10 cellular contexts compared by ENCODE assay signal in genomic region chr3:72346526-72346926, GRCh38.
DNase-seq lines count a peak whose midpoint lies in the region; ATAC-seq and TF ChIP-seq lines count a peak whose summit lies in the region.
"Had no signal": no experiment of that assay in that cellular context is flagged by ENCODE, and none has a peak within 500 bp of the region (broad histone marks: within the 10 kb centered on the region; RNA-seq: fewer than 3 reads in every experiment).

No MANE protein-coding gene starts in this region.

- TF ChIP-seq EP300 in gastroesophageal sphincter (IDR thresholded peaks at IDR 0.05): no peak
- no peak for TF ChIP-seq EP300 in suprapubic skin (IDR thresholded peaks at IDR 0.05)

- H2BK15ac ChIP-seq in H9 (ENCODE audit: low read depth, low read length): no peak overlapping the region

- H3K4me3 ChIP-seq in gastroesophageal sphincter (no peak overlapping the region), suprapubic skin (no peak overlapping the region), MM.1S (ENCODE audit: low read length) (no peak overlapping the region)

- no peaks in the 10 kb centered on the region for H4K20me1 ChIP-seq in MM.1S (ENCODE audit: insufficient read depth, low read length)
- no peaks in the 10 kb centered on the region for H4K20me1 ChIP-seq in H9 (ENCODE audit: control insufficient read depth, insufficient read depth, insufficient read length)

- H3K27me3 ChIP-seq in gastroesophageal sphincter (no peaks in the 10 kb centered on the region), suprapubic skin (no peaks in the 10 kb centered on the region), MM.1S (replicated peaks; ENCODE audit: insufficient read depth, low read length) (no peaks in the 10 kb centered on the region), H9 (ENCODE audit: insufficient read depth, low read length) (no peaks in the 10 kb centered on the region)

- H4K91ac ChIP-seq in H9 (ENCODE audit: insufficient read length, low read depth, low read length): no peak overlapping the region

- no peaks in the 10 kb centered on the region for H3K9me3 ChIP-seq in gastroesophageal sphincter
- no peaks in the 10 kb centered on the region for H3K9me3 ChIP-seq in suprapubic skin
- H3K9me3 ChIP-seq in MM.1S (replicated peaks; ENCODE audit: insufficient read depth, low read length): no peaks in the 10 kb centered on the region
- H3K9me3 ChIP-seq in H9 (ENCODE audit: control insufficient read depth, low read depth, low read length): no peaks in the 10 kb centered on the region

- H3K4me1 ChIP-seq in gastroesophageal sphincter (peaks cover 0 to 36% (median 0%) of the 10 kb centered on the region in 3 donors), suprapubic skin (peaks cover 28% of the 10 kb centered on the region), MM.1S (ENCODE audit: low read length) (no peaks in the 10 kb centered on the region), H9 (ENCODE audit: insufficient read depth, low read length) (no peaks in the 10 kb centered on the region)

- H3K56ac ChIP-seq in H9 (ENCODE audit: insufficient read length, low read depth, low read length): no peak overlapping the region

- no peak overlapping the region for H2BK5ac ChIP-seq in H9 (ENCODE audit: insufficient read length, low read length)

- H2BK20ac ChIP-seq in H9 (ENCODE audit: low read depth, low read length, poor library complexity, severe bottlenecking): no peak overlapping the region

- no peak overlapping the region for H3K14ac ChIP-seq in H9 (ENCODE audit: insufficient read depth, low read length)

- no peak overlapping the region for H3T11ph ChIP-seq in H9 (ENCODE audit: low read length)

- H3K79me1 ChIP-seq in H9 (ENCODE audit: insufficient read depth, low read depth, low read length, poor library complexity, severe bottlenecking): no peaks in the 10 kb centered on the region

- no peaks in the 10 kb centered on the region for H3F3A ChIP-seq in MM.1S (ENCODE audit: insufficient read depth, low read length)

- DNase-seq in activated T-cell treated with anti-CD3 and anti-CD28 coated beads, Interleukin-2, amount 50 U/mL, for 24 hours: peak; percentile 28
- DNase-seq in activated T-cell treated with anti-CD3 and anti-CD28 coated beads, Interleukin-2, amount 50 U/mL, for 48 hours: no peak
- DNase-seq in SKM-1 treated with dmso at 0.1 percent for 144 hours (lab: John Stamatoyannopoulos, UW; ENCODE audit: unreplicated experiment) (peak; percentile 93), suprapubic skin (ENCODE audit: low spot score in 2 of 2) (peak; percentile 60 to 73), MM.1S (no peak), H9 (no peak), cerebellar nuclear complex (lab: John Stamatoyannopoulos, UW) (no peak)
- DNase-seq: stimulated activated naive B cell treated with anti-CD40 and anti-IgM and Interleukin-4, amounts not matched to agents 10 μg/mL and 1 μg/mL and 100 μg/mL, for 72 hours had no signal

- H3K9me2 ChIP-seq in MM.1S (replicated peaks; ENCODE audit: insufficient read depth, low read length): no peaks in the 10 kb centered on the region

- TF ChIP-seq POLR2A in gastroesophageal sphincter (IDR thresholded peaks at IDR 0.05) (no peak), suprapubic skin (IDR thresholded peaks at IDR 0.05) (no peak)

- no peak overlapping the region for H3K4ac ChIP-seq in H9 (ENCODE audit: low read depth, low read length)

- no peak overlapping the region for H3K27ac Mint-ChIP-seq in activated T-cell treated with anti-CD3 and anti-CD28 coated beads, Interleukin-2, amount 50 U/mL, for 24 hours
- H3K27ac Mint-ChIP-seq in H9: no peak overlapping the region; a peak in 1 of 7 replicates
- H3K27ac Mint-ChIP-seq: stimulated activated naive B cell treated with anti-CD40 and anti-IgM and Interleukin-4, amounts not matched to agents 10 μg/mL and 1 μg/mL and 100 μg/mL, for 72 hours had no signal

- no peaks in the 10 kb centered on the region for H3K36me3 ChIP-seq in gastroesophageal sphincter
- H3K36me3 ChIP-seq in suprapubic skin: no peaks in the 10 kb centered on the region
- H3K36me3 ChIP-seq in MM.1S (replicated peaks; ENCODE audit: insufficient read depth, low read length): no peaks in the 10 kb centered on the region

- no peaks in the 10 kb centered on the region for H3K36me3 Mint-ChIP-seq in activated T-cell treated with anti-CD3 and anti-CD28 coated beads, Interleukin-2, amount 50 U/mL, for 24 hours (ENCODE audit: low read depth)
- H3K36me3 Mint-ChIP-seq in H9 (ENCODE audit: insufficient read depth in 1 of 3, low read depth in 3 of 3): no peaks in the 10 kb centered on the region
- H3K36me3 Mint-ChIP-seq: stimulated activated naive B cell treated with anti-CD40 and anti-IgM and Interleukin-4, amounts not matched to agents 10 μg/mL and 1 μg/mL and 100 μg/mL, for 72 hours had no signal

- H2AFZ ChIP-seq in MM.1S (ENCODE audit: low read length) (no peak overlapping the region), H9 (ENCODE audit: low read length) (no peak overlapping the region)

- H3K18ac ChIP-seq in H9 (ENCODE audit: insufficient read length, low read depth, low read length): no peak overlapping the region

- H3K79me2 ChIP-seq in MM.1S (ENCODE audit: low read length) (no peaks in the 10 kb centered on the region), H9 (ENCODE audit: insufficient read depth, low read length) (no peaks in the 10 kb centered on the region)

- H3K4me2 ChIP-seq in MM.1S (ENCODE audit: low read depth, low read length) (no peak overlapping the region), H9 (ENCODE audit: insufficient read depth, insufficient read length, low read length) (no peak overlapping the region)

- peaks cover 65% of the 10 kb centered on the region for H3K4me1 Mint-ChIP-seq in activated T-cell treated with anti-CD3 and anti-CD28 coated beads, Interleukin-2, amount 50 U/mL, for 24 hours (ENCODE audit: low read depth)
- peaks cover 13 to 16% of the 10 kb centered on the region in 2 experiments for H3K4me1 Mint-ChIP-seq in H9

- H3K27ac ChIP-seq in gastroesophageal sphincter (peak overlapping the region in 3 of 4 donors; percentile 35 to 64 (median 60)), suprapubic skin (no peak overlapping the region), MM.1S (ENCODE audit: low read length) (no peak overlapping the region), H9 (ENCODE audit: insufficient read length, low read depth, low read length) (no peak overlapping the region)
- H3K27ac ChIP-seq: C4-2B had no signal

- no peak overlapping the region for H3K23ac ChIP-seq in H9 (ENCODE audit: insufficient read length, low read depth, low read length)

- H3K9me3 Mint-ChIP-seq in activated T-cell treated with anti-CD3 and anti-CD28 coated beads, Interleukin-2, amount 50 U/mL, for 24 hours: no peaks in the 10 kb centered on the region
- no peaks in the 10 kb centered on the region; a peak in 2 of 5 replicates for H3K9me3 Mint-ChIP-seq in H9

- TF ChIP-seq CTCF in gastroesophageal sphincter (IDR thresholded peaks at IDR 0.05) (no peak), suprapubic skin (IDR thresholded peaks at IDR 0.05) (no peak), MM.1S (IDR thresholded peaks at IDR 0.05; ENCODE audit: low read length) (no peak), H9 (conservative IDR thresholded peaks at IDR 0.05) (no peak)

- H3K23me2 ChIP-seq in H9 (ENCODE audit: insufficient read length, low read depth, low read length, poor library complexity, severe bottlenecking): no peaks in the 10 kb centered on the region

- no peak overlapping the region for H2AK5ac ChIP-seq in H9 (ENCODE audit: insufficient read length, low read length)

- no peaks in the 10 kb centered on the region for H3K27me3 Mint-ChIP-seq in activated T-cell treated with anti-CD3 and anti-CD28 coated beads, Interleukin-2, amount 50 U/mL, for 24 hours
- peaks cover 3% of the 10 kb centered on the region; the same call in 1 of the 2 replicates for H3K27me3 Mint-ChIP-seq in H9 (ENCODE audit: low read depth)

- no peak overlapping the region for H4K5ac ChIP-seq in H9 (ENCODE audit: insufficient read length, low read depth, low read length)

- peak; percentile 88 for ATAC-seq in gastroesophageal sphincter

- no peak overlapping the region for H2BK12ac ChIP-seq in H9 (ENCODE audit: insufficient read length, low read depth, low read length)

- H3K9ac ChIP-seq in MM.1S (ENCODE audit: low read length) (no peak overlapping the region), H9 (ENCODE audit: extremely low read depth, insufficient read length, low read length) (no peak overlapping the region)

- 53 to 80% methylated on average over 1 to 8 of the region's 8 CpGs for WGBS in gastroesophageal sphincter (ENCODE audit: low coverage in 1 of 2), 2 donors
- WGBS in suprapubic skin: 59% methylated on average over 8 of the region's 8 CpGs
- WGBS in H9 (ENCODE audit: extremely low coverage, insufficient read length, low lambda C conversion rate): no CpG with 5 or more reads among the region's 8 CpGs

- H4K8ac ChIP-seq in H9 (replicated peaks; ENCODE audit: insufficient read length, low read depth, low read length): no peak overlapping the region

- no peak overlapping the region for H3K4me3 Mint-ChIP-seq in activated T-cell treated with anti-CD3 and anti-CD28 coated beads, Interleukin-2, amount 50 U/mL, for 24 hours
- no peak overlapping the region for H3K4me3 Mint-ChIP-seq in H9
- H3K4me3 Mint-ChIP-seq: stimulated activated naive B cell treated with anti-CD40 and anti-IgM and Interleukin-4, amounts not matched to agents 10 μg/mL and 1 μg/mL and 100 μg/mL, for 72 hours had no signal

- H2BK120ac ChIP-seq in H9 (ENCODE audit: low read depth, low read length, poor library complexity, severe bottlenecking): no peak overlapping the region

Comparison
In these comparisons a context has a peak if more than half of its experiments do, and no peak if none do; other contexts are left out.
1. DNase-seq: peak in activated T-cell treated with anti-CD3 and anti-CD28 coated beads, Interleukin-2, amount 50 U/mL, for 24 hours (single experiment), SKM-1 treated with dmso at 0.1 percent for 144 hours (single experiment) and suprapubic skin (2 of 2); none in activated T-cell treated with anti-CD3 and anti-CD28 coated beads, Interleukin-2, amount 50 U/mL, for 48 hours (0 of 2), MM.1S (single experiment), H9 (single experiment) and cerebellar nuclear complex (0 of 2).
2. H3K27ac ChIP-seq: peak in gastroesophageal sphincter (3 of 4); none in suprapubic skin (single experiment), MM.1S (single experiment) and H9 (single experiment).